20 cellular contexts compared by ENCODE assay signal in genomic region chr11:111672949-111673348, GRCh38.
"Had no signal": no experiment of that assay in that cellular context is flagged by ENCODE, and none has a peak within 500 bp of the region (broad histone marks: within the 10 kb centered on the region; RNA-seq: fewer than 3 reads in every experiment).

No MANE protein-coding gene starts in this region.

- DNase-seq: effector memory CD8-positive, alpha-beta T cell; gastrocnemius medialis; heart right ventricle; hypothalamus; kidney glomerular epithelial cell; mammary epithelial cell; mucosa of descending colon; naive thymus-derived CD8-positive, alpha-beta T cell; posterior cingulate gyrus; spleen; stimulated activated CD4-positive, alpha-beta T cell treated with anti-CD3 and anti-CD28 coated beads, Interleukin-15, amount 100 ng/mL, for 24 hours; stimulated activated CD4-positive, alpha-beta T cell treated with anti-CD3 and anti-CD28 coated beads, Interleukin-1b, Interleukin-23, amount 100 ng/mL, for 48 hours; stimulated activated CD4-positive, alpha-beta T cell treated with anti-CD3 and anti-CD28 coated beads, Interleukin-4, amount 100 ng/mL, for 24 hours; stimulated activated naive B cell treated with anti-CD40 and anti-IgM and Interleukin-4, amounts not matched to agents 10 μg/mL and 1 μg/mL and 100 μg/mL, for 72 hours; trophoblast cell had no signal

- H3K9me3 ChIP-seq: esophagus muscularis mucosa, gastrocnemius medialis, heart right ventricle, mucosa of descending colon, neutrophil had no signal

- ATAC-seq: effector memory CD8-positive, alpha-beta T cell; gastrocnemius medialis; heart right ventricle; mucosa of descending colon; naive thymus-derived CD8-positive, alpha-beta T cell; sciatic nerve; stimulated activated naive B cell treated with anti-CD40 and anti-IgM and Interleukin-4, amounts not matched to agents 10 μg/mL and 1 μg/mL and 100 μg/mL, for 72 hours had no signal

- H3K4me1 ChIP-seq: spleen had no signal

- H3K9me3 Mint-ChIP-seq: dendritic cell treated with granulocyte-macrophage colony-stimulating factor and Interleukin-4, amounts not matched to agents 40 ng/mL and 50 ng/mL, for 4 days; effector memory CD8-positive, alpha-beta T cell; naive thymus-derived CD8-positive, alpha-beta T cell; stimulated activated naive B cell treated with anti-CD40 and anti-IgM and Interleukin-4, amounts not matched to agents 10 μg/mL and 1 μg/mL and 100 μg/mL, for 72 hours had no signal

- H3K4me3 ChIP-seq: esophagus muscularis mucosa, gastrocnemius medialis, heart right ventricle, mucosa of descending colon, spleen had no signal

- H3K27me3 Mint-ChIP-seq: dendritic cell treated with granulocyte-macrophage colony-stimulating factor and Interleukin-4, amounts not matched to agents 40 ng/mL and 50 ng/mL, for 4 days; effector memory CD8-positive, alpha-beta T cell; naive thymus-derived CD8-positive, alpha-beta T cell; stimulated activated naive B cell treated with anti-CD40 and anti-IgM and Interleukin-4, amounts not matched to agents 10 μg/mL and 1 μg/mL and 100 μg/mL, for 72 hours had no signal

- H3K27ac Mint-ChIP-seq: dendritic cell treated with granulocyte-macrophage colony-stimulating factor and Interleukin-4, amounts not matched to agents 40 ng/mL and 50 ng/mL, for 4 days; effector memory CD8-positive, alpha-beta T cell; stimulated activated naive B cell treated with anti-CD40 and anti-IgM and Interleukin-4, amounts not matched to agents 10 μg/mL and 1 μg/mL and 100 μg/mL, for 72 hours had no signal

- H3K4me3 Mint-ChIP-seq: dendritic cell treated with granulocyte-macrophage colony-stimulating factor and Interleukin-4, amounts not matched to agents 40 ng/mL and 50 ng/mL, for 4 days; effector memory CD8-positive, alpha-beta T cell; naive thymus-derived CD8-positive, alpha-beta T cell; stimulated activated naive B cell treated with anti-CD40 and anti-IgM and Interleukin-4, amounts not matched to agents 10 μg/mL and 1 μg/mL and 100 μg/mL, for 72 hours had no signal

- H3K27ac ChIP-seq: epithelial cell of prostate, esophagus muscularis mucosa, gastrocnemius medialis, heart right ventricle, neutrophil, spleen had no signal

- H3K27me3 ChIP-seq: esophagus muscularis mucosa, gastrocnemius medialis, heart right ventricle, neutrophil, spleen had no signal
